ENCODE assay signal across 1 cellular context in genomic region chr1:53899206-53899628, GRCh38.
TF ChIP-seq lines count a peak whose summit lies in the region.

No MANE protein-coding gene starts in this region.

TF ChIP-seq in GM23338, 12 proteins besides CTCF, POLR2A, EP300 and RAD21 (continued from another document):
- TF ChIP-seq, protein P1, sequence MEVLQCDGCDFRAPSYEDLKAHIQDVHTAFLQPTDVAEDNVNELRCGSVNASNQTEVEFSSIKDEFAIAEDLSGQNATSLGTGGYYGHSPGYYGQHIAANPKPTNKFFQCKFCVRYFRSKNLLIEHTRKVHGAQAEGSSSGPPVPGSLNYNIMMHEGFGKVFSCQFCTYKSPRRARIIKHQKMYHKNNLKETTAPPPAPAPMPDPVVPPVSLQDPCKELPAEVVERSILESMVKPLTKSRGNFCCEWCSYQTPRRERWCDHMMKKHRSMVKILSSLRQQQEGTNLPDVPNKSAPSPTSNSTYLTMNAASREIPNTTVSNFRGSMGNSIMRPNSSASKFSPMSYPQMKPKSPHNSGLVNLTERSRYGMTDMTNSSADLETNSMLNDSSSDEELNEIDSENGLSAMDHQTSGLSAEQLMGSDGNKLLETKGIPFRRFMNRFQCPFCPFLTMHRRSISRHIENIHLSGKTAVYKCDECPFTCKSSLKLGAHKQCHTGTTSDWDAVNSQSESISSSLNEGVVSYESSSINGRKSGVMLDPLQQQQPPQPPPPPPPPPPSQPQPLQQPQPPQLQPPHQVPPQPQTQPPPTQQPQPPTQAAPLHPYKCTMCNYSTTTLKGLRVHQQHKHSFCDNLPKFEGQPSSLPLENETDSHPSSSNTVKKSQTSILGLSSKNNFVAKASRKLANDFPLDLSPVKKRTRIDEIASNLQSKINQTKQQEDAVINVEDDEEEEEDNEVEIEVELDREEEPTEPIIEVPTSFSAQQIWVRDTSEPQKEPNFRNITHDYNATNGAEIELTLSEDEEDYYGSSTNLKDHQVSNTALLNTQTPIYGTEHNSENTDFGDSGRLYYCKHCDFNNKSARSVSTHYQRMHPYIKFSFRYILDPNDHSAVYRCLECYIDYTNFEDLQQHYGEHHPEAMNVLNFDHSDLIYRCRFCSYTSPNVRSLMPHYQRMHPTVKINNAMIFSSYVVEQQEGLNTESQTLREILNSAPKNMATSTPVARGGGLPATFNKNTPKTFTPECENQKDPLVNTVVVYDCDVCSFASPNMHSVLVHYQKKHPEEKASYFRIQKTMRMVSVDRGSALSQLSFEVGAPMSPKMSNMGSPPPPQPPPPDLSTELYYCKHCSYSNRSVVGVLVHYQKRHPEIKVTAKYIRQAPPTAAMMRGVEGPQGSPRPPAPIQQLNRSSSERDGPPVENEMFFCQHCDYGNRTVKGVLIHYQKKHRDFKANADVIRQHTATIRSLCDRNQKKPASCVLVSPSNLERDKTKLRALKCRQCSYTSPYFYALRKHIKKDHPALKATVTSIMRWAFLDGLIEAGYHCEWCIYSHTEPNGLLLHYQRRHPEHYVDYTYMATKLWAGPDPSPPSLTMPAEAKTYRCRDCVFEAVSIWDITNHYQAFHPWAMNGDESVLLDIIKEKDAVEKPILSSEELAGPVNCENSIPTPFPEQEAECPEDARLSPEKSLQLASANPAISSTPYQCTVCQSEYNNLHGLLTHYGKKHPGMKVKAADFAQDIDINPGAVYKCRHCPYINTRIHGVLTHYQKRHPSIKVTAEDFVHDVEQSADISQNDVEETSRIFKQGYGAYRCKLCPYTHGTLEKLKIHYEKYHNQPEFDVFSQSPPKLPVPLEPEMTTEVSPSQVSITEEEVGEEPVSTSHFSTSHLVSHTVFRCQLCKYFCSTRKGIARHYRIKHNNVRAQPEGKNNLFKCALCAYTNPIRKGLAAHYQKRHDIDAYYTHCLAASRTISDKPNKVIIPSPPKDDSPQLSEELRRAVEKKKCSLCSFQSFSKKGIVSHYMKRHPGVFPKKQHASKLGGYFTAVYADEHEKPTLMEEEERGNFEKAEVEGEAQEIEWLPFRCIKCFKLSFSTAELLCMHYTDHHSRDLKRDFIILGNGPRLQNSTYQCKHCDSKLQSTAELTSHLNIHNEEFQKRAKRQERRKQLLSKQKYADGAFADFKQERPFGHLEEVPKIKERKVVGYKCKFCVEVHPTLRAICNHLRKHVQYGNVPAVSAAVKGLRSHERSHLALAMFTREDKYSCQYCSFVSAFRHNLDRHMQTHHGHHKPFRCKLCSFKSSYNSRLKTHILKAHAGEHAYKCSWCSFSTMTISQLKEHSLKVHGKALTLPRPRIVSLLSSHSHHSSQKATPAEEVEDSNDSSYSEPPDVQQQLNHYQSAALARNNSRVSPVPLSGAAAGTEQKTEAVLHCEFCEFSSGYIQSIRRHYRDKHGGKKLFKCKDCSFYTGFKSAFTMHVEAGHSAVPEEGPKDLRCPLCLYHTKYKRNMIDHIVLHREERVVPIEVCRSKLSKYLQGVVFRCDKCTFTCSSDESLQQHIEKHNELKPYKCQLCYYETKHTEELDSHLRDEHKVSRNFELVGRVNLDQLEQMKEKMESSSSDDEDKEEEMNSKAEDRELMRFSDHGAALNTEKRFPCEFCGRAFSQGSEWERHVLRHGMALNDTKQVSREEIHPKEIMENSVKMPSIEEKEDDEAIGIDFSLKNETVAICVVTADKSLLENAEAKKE (CRISPR knock-in tag; IDR thresholded peaks at IDR 0.05): no peak
- TF ChIP-seq ETS1 (IDR thresholded peaks at IDR 0.05): no peak
- TF ChIP-seq EZH2phosphoT487 (IDR thresholded peaks at IDR 0.05; ENCODE audit: unreplicated experiment): no peak
- no peak for TF ChIP-seq POLR2AphosphoS5 (IDR thresholded peaks at IDR 0.05; ENCODE audit: low read depth)
